In the genomic region with DNA sequence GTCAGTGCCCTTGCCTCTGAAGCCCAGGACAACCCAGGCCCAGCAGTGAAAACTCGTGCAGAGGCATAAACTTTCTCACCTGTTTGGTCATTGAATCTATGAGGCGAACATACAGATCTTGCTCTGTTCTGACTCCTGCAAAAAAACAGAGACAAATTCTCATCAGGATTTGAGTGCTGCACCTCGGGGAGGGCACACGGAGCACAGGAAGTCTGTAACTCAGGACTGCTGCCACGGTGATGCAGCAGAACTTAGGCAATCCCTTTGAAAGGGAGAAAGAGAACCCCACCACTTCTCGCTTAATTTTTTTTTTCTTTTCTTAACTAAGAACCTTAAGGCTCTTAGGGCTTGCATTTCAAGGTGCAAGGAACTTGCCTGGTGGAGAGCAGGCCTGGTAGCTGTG, we compare ENCODE assay signal across 12 cellular contexts. TPM values are rescaled to one million over a fixed set of nuclear protein-coding genes. Genes with fewer than 3 reads are reported as not detected.
DNase-seq lines count a peak whose midpoint lies in the region; ATAC-seq and TF ChIP-seq lines count a peak whose summit lies in the region.
"Had no signal": no experiment of that assay in that cellular context is flagged by ENCODE, and none has a peak within 500 bp of the region (broad histone marks: within the 10 kb centered on the region; RNA-seq: fewer than 3 reads in every experiment).

No MANE protein-coding gene starts in this region.

- H3K4me1 Mint-ChIP-seq in activated T-cell treated with anti-CD3 and anti-CD28 coated beads, Interleukin-2, amount 50 U/mL, for 4 hours (ENCODE audit: low read depth) = peaks cover 27% of the 10 kb centered on the region
- peaks cover 26 to 31% of the 10 kb centered on the region in 2 donors for H3K4me1 Mint-ChIP-seq in immature natural killer cell
- peaks cover 28% of the 10 kb centered on the region for H3K4me1 Mint-ChIP-seq in endothelial cell (ENCODE audit: unreplicated experiment)

- DNase-seq in activated T-cell treated with anti-CD3 and anti-CD28 coated beads, Interleukin-2, amount 50 U/mL, for 4 hours = no peak
- no peak for DNase-seq in activated T-cell treated with anti-CD3 and anti-CD28 coated beads, Interleukin-2, amount 50 U/mL, for 48 hours
- peak in 1 of 2 experiments; percentile 36 for DNase-seq in SJCRH30
- DNase-seq in immature natural killer cell = no peak
- no peak for DNase-seq in body of pancreas
- no peak for DNase-seq in endothelial cell (ENCODE audit: low spot score)
- no peak for DNase-seq in NCI-H1048 (lab: John Stamatoyannopoulos, UW)
- DNase-seq: foreskin keratinocyte had no signal

- peak overlapping the region; percentile 79 for H3K27ac ChIP-seq in SJCRH30
- H3K27ac ChIP-seq in subcutaneous abdominal adipose tissue (ENCODE audit: low read depth, low read length) = peak overlapping the region; percentile 96
- H3K27ac ChIP-seq in body of pancreas = peak overlapping the region in 1 of 4 donors; percentile 4
- H3K27ac ChIP-seq: foreskin keratinocyte, Peyer's patch had no signal

- no peaks in the 10 kb centered on the region for H3K9me3 Mint-ChIP-seq in activated T-cell treated with anti-CD3 and anti-CD28 coated beads, Interleukin-2, amount 50 U/mL, for 4 hours
- H3K9me3 Mint-ChIP-seq in immature natural killer cell = peaks cover 0 to 16% (median 0%) of the 10 kb centered on the region in 6 donors
- no peaks in the 10 kb centered on the region for H3K9me3 Mint-ChIP-seq in endothelial cell (ENCODE audit: unreplicated experiment)
- H3K9me3 Mint-ChIP-seq: mesothelial cell of epicardium had no signal

- TF ChIP-seq CTCF in body of pancreas (IDR thresholded peaks at IDR 0.05) (no peak), endothelial cell (IDR thresholded peaks at IDR 0.05; ENCODE audit: unreplicated experiment) (no peak)

- peak overlapping the region; percentile 27 for H3K4me3 Mint-ChIP-seq in activated T-cell treated with anti-CD3 and anti-CD28 coated beads, Interleukin-2, amount 50 U/mL, for 4 hours
- H3K4me3 Mint-ChIP-seq in immature natural killer cell (peak overlapping the region in 4 of 5 donors; percentile 48 to 74 (median 68)), endothelial cell (ENCODE audit: unreplicated experiment) (no peak overlapping the region)

- no peaks in the 10 kb centered on the region for H3K36me3 Mint-ChIP-seq in activated T-cell treated with anti-CD3 and anti-CD28 coated beads, Interleukin-2, amount 50 U/mL, for 4 hours (ENCODE audit: insufficient read depth)
- no peaks in the 10 kb centered on the region for H3K36me3 Mint-ChIP-seq in immature natural killer cell
- H3K36me3 Mint-ChIP-seq in endothelial cell (ENCODE audit: low read depth, unreplicated experiment) = peaks cover 9% of the 10 kb centered on the region
- H3K36me3 Mint-ChIP-seq: mesothelial cell of epicardium had no signal

- peak overlapping the region in 4 of 5 donors; percentile 66 to 78 (median 70) for H3K9ac ChIP-seq in subcutaneous abdominal adipose tissue (ENCODE audit: low read length in 5 of 5)

- peak overlapping the region; percentile 73 for H3K4me3 ChIP-seq in SJCRH30
- H3K4me3 ChIP-seq in subcutaneous abdominal adipose tissue (ENCODE audit: low read depth in 1 of 5, low read length in 5 of 5) = peak overlapping the region; percentile 66 to 90 (median 83)
- H3K4me3 ChIP-seq in body of pancreas = no peak overlapping the region

- H3K36me3 ChIP-seq in SJCRH30 = 0 out of 2 replicates have a peak, but pooled peaks cover 2% of the 10 kb centered on the region
- H3K36me3 ChIP-seq in subcutaneous abdominal adipose tissue (ENCODE audit: control insufficient read depth in 5 of 5, insufficient read depth in 5 of 5, low read length in 5 of 5) = no peaks in the 10 kb centered on the region
- H3K36me3 ChIP-seq in body of pancreas (replicated peaks in 1 of 2; ENCODE audit: insufficient read depth in 1 of 2, low read depth in 2 of 2) = no peaks in the 10 kb centered on the region
- H3K36me3 ChIP-seq: Peyer's patch had no signal

- H3K27me3 ChIP-seq in SJCRH30 = no peaks in the 10 kb centered on the region
- peaks cover 0 to 8% (median 0%) of the 10 kb centered on the region in 5 donors for H3K27me3 ChIP-seq in subcutaneous abdominal adipose tissue (ENCODE audit: control insufficient read depth in 5 of 5, insufficient read depth in 4 of 5, low read length in 5 of 5)
- H3K27me3 ChIP-seq in body of pancreas = peaks cover 0 to 76% of the 10 kb centered on the region in 2 donors

- H3K9me3 ChIP-seq in SJCRH30 (replicated peaks) (no peaks in the 10 kb centered on the region), subcutaneous abdominal adipose tissue (ENCODE audit: control insufficient read depth in 5 of 5, low read length in 5 of 5) (no peaks in the 10 kb centered on the region), body of pancreas (no peaks in the 10 kb centered on the region)

- no peak for TF ChIP-seq POLR2A in body of pancreas (IDR thresholded peaks at IDR 0.05)

- H3K27ac Mint-ChIP-seq in immature natural killer cell (no peak overlapping the region), endothelial cell (ENCODE audit: unreplicated experiment) (no peak overlapping the region)

- H3K27me3 Mint-ChIP-seq in activated T-cell treated with anti-CD3 and anti-CD28 coated beads, Interleukin-2, amount 50 U/mL, for 4 hours (ENCODE audit: low read depth) = peaks cover 68% of the 10 kb centered on the region
- H3K27me3 Mint-ChIP-seq in immature natural killer cell (ENCODE audit: low read depth in 3 of 3) = peaks cover 36 to 63% (median 52%) of the 10 kb centered on the region in 3 donors
- peaks cover 28% of the 10 kb centered on the region for H3K27me3 Mint-ChIP-seq in endothelial cell (ENCODE audit: unreplicated experiment)

- intact Hi-C loops in body of pancreas (cut with DNase I) = no loop called here

- no peak for ATAC-seq in activated T-cell treated with anti-CD3 and anti-CD28 coated beads, Interleukin-2, amount 50 U/mL, for 4 hours
- ATAC-seq in body of pancreas = no peak
- ATAC-seq: activated CD4-positive, CD25-positive, alpha-beta regulatory T cell treated with anti-CD3 and anti-CD28 coated beads, Interleukin-2, amount 50 U/mL, for 24 hours; foreskin keratinocyte had no signal

- 10 to 23% methylated on average over 6 of the region's 6 CpGs for WGBS in body of pancreas, 2 donors

- peaks cover 4% of the 10 kb centered on the region; the same call in 1 of the 2 replicates for H3K4me1 ChIP-seq in SJCRH30
- H3K4me1 ChIP-seq in subcutaneous abdominal adipose tissue (ENCODE audit: control insufficient read depth in 5 of 5, insufficient read depth in 5 of 5, low read length in 5 of 5) = peaks cover 0 to 85% (median 72%) of the 10 kb centered on the region in 5 donors
- H3K4me1 ChIP-seq in body of pancreas = peaks cover 47% of the 10 kb centered on the region
- H3K4me1 ChIP-seq: foreskin keratinocyte had no signal

RNA-seq across cellular contexts. Expression of gene EBF3, which starts 2.0 kb away (rescaled TPM):
- total RNA-seq in activated T-cell treated with anti-CD3 and anti-CD28 coated beads, Interleukin-2, amount 50 U/mL, for 4 hours = not detected
- total RNA-seq in SJCRH30 (2014; rRNA removed; shearing (Covaris generic)) = 13.1 and 13.2 TPM in 2 replicates
- not detected for polyA plus RNA-seq in immature natural killer cell
- 1 to 10 TPM; 2.3 to 4.6 TPM for total RNA-seq in body of pancreas
- 1.3 TPM for total RNA-seq in endothelial cell (ENCODE audit: unreplicated experiment)
- polyA plus RNA-seq: foreskin keratinocyte had no signal

Comparison
In these comparisons a context has a peak if more than half of its experiments do, and no peak if none do; other contexts are left out.
1. H3K4me3 ChIP-seq: peak in SJCRH30 (single experiment) and subcutaneous abdominal adipose tissue (5 of 5); none in body of pancreas (0 of 2).